Comparison of ENCODE assay signal across 1 cellular context in genomic region chr19:48634036-48634342, GRCh38.
TF ChIP-seq lines count a peak whose summit lies in the region.

No MANE protein-coding gene starts in this region.

TF ChIP-seq in GM23338, 12 proteins besides CTCF, POLR2A, EP300 and RAD21 (continued from another document):
- TF ChIP-seq ZNF462 (CRISPR knock-in tag; IDR thresholded peaks at IDR 0.05) = no peak
- TF ChIP-seq REST (IDR thresholded peaks at IDR 0.05; ENCODE audit: unreplicated experiment) = no peak
- TF ChIP-seq EZH2 (IDR thresholded peaks at IDR 0.05; ENCODE audit: low read depth, unreplicated experiment) = no peak
TF ChIP-seq in GM23338: peak in this region for 0.
